ENCODE assay signal across 21 cellular contexts in genomic region chr1:63264161-63264560, GRCh38. TPM values are rescaled to one million over a fixed set of nuclear protein-coding genes. Genes with fewer than 3 reads are reported as not detected.
"Had no signal": no experiment of that assay in that cellular context is flagged by ENCODE, and none has a peak within 500 bp of the region (broad histone marks: within the 10 kb centered on the region; RNA-seq: fewer than 3 reads in every experiment).

No MANE protein-coding gene starts in this region.

- H3K4me1 ChIP-seq: left ventricle myocardium inferior, prostate gland, right atrium auricular region, tibial nerve had no signal

- DNase-seq: activated CD4-positive, alpha-beta T cell treated with anti-CD3 and anti-CD28 coated beads, Interleukin-2, amount 10 ng/mL, durations not matched to agents 7 days and 5 days; activated CD4-positive, CD25-positive, alpha-beta regulatory T cell treated with anti-CD3 and anti-CD28 coated beads, Interleukin-2, amount 50 U/mL, for 72 hours; activated CD8-positive, alpha-beta T cell treated with anti-CD3 and anti-CD28 coated beads, Interleukin-2, amount 10 ng/mL, durations not matched to agents 7 days and 5 days; activated gamma-delta T cell treated with Interleukin-2 at 50 U/mL for 16 hours; aorta; effector CD4-positive, alpha-beta T cell; glutamatergic neuron; kidney glomerular epithelial cell; left ventricle myocardium inferior; stimulated activated CD4-positive, alpha-beta T cell treated with anti-CD3 and anti-CD28 coated beads, Interleukin-12 subunit alpha, Interleukin-12 subunit beta, amount 100 ng/mL, for 4 hours; stimulated activated CD4-positive, alpha-beta T cell treated with anti-CD3 and anti-CD28 coated beads, Interleukin-1b, Interleukin-23, amount 100 ng/mL, for 48 hours had no signal

- ATAC-seq: activated CD8-positive, alpha-beta T cell treated with anti-CD3 and anti-CD28 coated beads, Interleukin-2, amount 10 ng/mL, durations not matched to agents 7 days and 5 days; natural killer cell treated with Interleukin-12 subunit alpha and Interleukin-12 subunit beta and Interleukin-15 and Interleukin-18, amount 100 ng/mL, for 72 hours had no signal

- H3K4me3 ChIP-seq: hepatocyte, left ventricle myocardium inferior, prostate gland, right atrium auricular region, tibial nerve had no signal

- H3K27ac ChIP-seq: hepatocyte, left ventricle myocardium inferior, prostate gland, right atrium auricular region, tibial nerve, VCaP had no signal

- H3K36me3 ChIP-seq: left ventricle myocardium inferior, prostate gland, right atrium auricular region, tibial nerve had no signal

- H3K27me3 ChIP-seq: hepatocyte, tibial nerve had no signal

- H3K9me3 ChIP-seq: left ventricle myocardium inferior, prostate gland, right atrium auricular region, tibial nerve had no signal

RNA-seq across cellular contexts. Expression of gene FOXD3, which starts 58.2 kb away (rescaled TPM):
- total RNA-seq: activated CD4-positive, alpha-beta T cell treated with anti-CD3 and anti-CD28 coated beads, Interleukin-2, amount 10 ng/mL, durations not matched to agents 7 days and 5 days; activated CD8-positive, alpha-beta T cell treated with anti-CD3 and anti-CD28 coated beads, Interleukin-2, amount 10 ng/mL, durations not matched to agents 7 days and 5 days; activated T-helper 1 cell treated with anti-CD3 and anti-CD28 coated beads, Interleukin-12 subunit alpha, Interleukin-12 subunit beta, Interleukin-2, Interleukin-4 antibody, amounts not matched to agents 30 ng/mL and 10 ng/mL and 1 ng/mL, durations not matched to agents 14 hours and 24 hours and 36 hours; chondrocyte; frontal cortex; hepatocyte; natural killer cell treated with Interleukin-12 subunit alpha and Interleukin-12 subunit beta and Interleukin-15 and Interleukin-18, amount 100 ng/mL, for 72 hours; osteocyte had no signal
- polyA plus RNA-seq: aorta, hepatocyte had no signal
